In the genomic region with DNA sequence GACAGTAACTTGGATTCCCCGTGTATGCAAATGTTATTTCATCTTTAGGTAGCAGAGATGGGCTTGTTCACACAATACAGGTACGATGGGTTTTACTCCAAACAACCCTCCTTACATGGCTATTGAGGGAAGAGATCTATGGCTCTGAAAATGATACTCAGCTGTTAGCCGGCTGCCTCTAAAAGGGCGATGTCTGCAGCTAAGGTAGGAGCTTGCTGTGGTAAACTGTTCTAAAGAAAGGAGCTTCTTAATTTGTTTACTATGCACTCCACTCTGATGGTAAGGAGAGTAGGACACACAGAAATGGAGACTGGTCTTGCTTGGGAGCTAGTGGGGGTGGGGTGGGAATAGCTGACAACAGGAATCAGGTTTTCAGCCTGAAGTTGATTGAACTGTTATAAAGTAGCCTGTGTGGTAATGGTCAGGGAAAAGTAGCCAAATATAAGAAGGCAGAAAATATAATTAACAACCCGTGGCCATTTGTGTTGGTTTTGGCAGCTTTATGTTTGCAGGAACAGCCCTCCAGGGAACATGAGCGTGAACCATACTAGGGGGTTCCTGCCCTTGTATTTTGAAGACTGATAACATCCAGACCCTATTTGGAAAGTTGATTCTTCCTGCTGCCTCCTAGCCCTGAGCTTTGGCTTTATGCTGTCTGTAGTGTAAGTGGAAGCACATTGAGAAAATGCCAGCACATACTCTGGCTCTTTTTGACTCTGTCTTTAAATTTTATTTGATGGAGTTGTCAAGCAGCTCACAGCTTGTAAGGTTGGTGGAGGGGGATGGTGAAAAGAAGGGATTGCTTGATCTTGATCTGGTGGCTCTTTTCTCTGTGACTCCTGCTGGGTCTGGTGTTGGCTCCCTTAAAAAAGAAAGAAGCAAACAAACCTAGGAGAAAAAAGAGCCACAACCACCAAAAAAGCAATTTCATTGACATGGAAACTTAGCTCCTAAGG, we compare ENCODE assay signal across 12 cellular contexts.
DNase-seq lines count a peak whose midpoint lies in the region; TF ChIP-seq lines count a peak whose summit lies in the region.
"Had no signal": no experiment of that assay in that cellular context is flagged by ENCODE, and none has a peak within 500 bp of the region (broad histone marks: within the 10 kb centered on the region; RNA-seq: fewer than 3 reads in every experiment).

No MANE protein-coding gene starts in this region.

- H3K4me1 ChIP-seq in HUES48 (ENCODE audit: control insufficient read depth, insufficient read depth, low read length) (peaks cover 51% of the 10 kb centered on the region), neural progenitor cell (peaks cover 48% of the 10 kb centered on the region), vagina (peaks cover 25% of the 10 kb centered on the region)
- H3K4me1 ChIP-seq: BLaER1 had no signal

- POLR2A ChIA-PET in AG04449 (lab: Yijun Ruan, JAX): no interaction called here

- no peaks in the 10 kb centered on the region for H3K36me3 Mint-ChIP-seq in neural progenitor cell

- peak overlapping the region; percentile 4 for H3K27ac Mint-ChIP-seq in neural progenitor cell

- CTCF ChIA-PET in AG04449 (lab: Yijun Ruan, JAX): interaction anchor here (1.0 kb wide), 1 partner anchor 12 kb away, joined by 3 read pairs; no protein-coding TSS in a partner anchor

- H3K4me3 ChIP-seq in AG04449 (ENCODE audit: low read depth, low read length) (peak overlapping the region; percentile 77), HUES48 (ENCODE audit: low read depth, low read length) (peak overlapping the region; percentile 80), coronary artery (peak overlapping the region; percentile 70), neural progenitor cell (peak overlapping the region; percentile 59), vagina (no peak overlapping the region)
- H3K4me3 ChIP-seq: BLaER1 had no signal

- H3K27ac ChIP-seq in HUES48 (ENCODE audit: low read depth, low read length) (peak overlapping the region; percentile 61), coronary artery (peak overlapping the region in 1 of 2 donors; percentile 20), neural progenitor cell (no peak overlapping the region), vagina (no peak overlapping the region)
- H3K27ac ChIP-seq: BLaER1, prostate gland had no signal

- H3K79me2 ChIP-seq in neural progenitor cell (ENCODE audit: low read depth): peaks cover 8% of the 10 kb centered on the region

- H3K9me3 ChIP-seq in HUES48 (ENCODE audit: control insufficient read depth, insufficient read depth, low read length): no peaks in the 10 kb centered on the region
- no peaks in the 10 kb centered on the region for H3K9me3 ChIP-seq in neural progenitor cell (ENCODE audit: low read depth)
- no peaks in the 10 kb centered on the region for H3K9me3 ChIP-seq in vagina
- H3K9me3 ChIP-seq: prostate gland had no signal

- H3K27me3 Mint-ChIP-seq in neural progenitor cell (ENCODE audit: insufficient read depth, low read depth): peaks cover 21% of the 10 kb centered on the region

- intact Hi-C loops in vagina (cut with DNase I): no loop called here

- TF ChIP-seq POLR2A in vagina (IDR thresholded peaks at IDR 0.05): no peak

- DNase-seq in AG04449 (ENCODE audit: low read depth, low spot score) (no peak), coronary artery (ENCODE audit: low spot score) (no peak), neural progenitor cell (ENCODE audit: low spot score) (peak; percentile 20), vagina (ENCODE audit: extremely low spot score in 2 of 2) (no peak), islet precursor cell (no peak), mucosa of gallbladder (ENCODE audit: low spot score) (no peak), NCI-H2227 treated with DMSO at 0.1 percent for 48 hours (lab: John Stamatoyannopoulos, UW) (no peak)
- DNase-seq: activated CD4-positive, alpha-beta T cell treated with anti-CD3 and anti-CD28 coated beads for 48 hours; substantia nigra had no signal

- TF ChIP-seq CTCF in AG04449 (IDR thresholded peaks at IDR 0.05; ENCODE audit: insufficient read depth, low read length, missing control alignments): no peak
- TF ChIP-seq CTCF in coronary artery (IDR thresholded peaks at IDR 0.05): no peak
- TF ChIP-seq CTCF in neural progenitor cell (IDR thresholded peaks at IDR 0.05): no peak
- no peak for TF ChIP-seq CTCF in vagina (IDR thresholded peaks at IDR 0.05)

- no peaks in the 10 kb centered on the region for H3K36me3 ChIP-seq in HUES48 (ENCODE audit: control insufficient read depth, insufficient read depth, low read length)
- H3K36me3 ChIP-seq in neural progenitor cell: no peaks in the 10 kb centered on the region
- no peaks in the 10 kb centered on the region for H3K36me3 ChIP-seq in vagina
- H3K36me3 ChIP-seq: BLaER1, prostate gland had no signal

- H3K27me3 ChIP-seq in HUES48 (ENCODE audit: control insufficient read depth, insufficient read depth, low read length) (peaks cover 63% of the 10 kb centered on the region), neural progenitor cell (peaks cover 95% of the 10 kb centered on the region), vagina (no peaks in the 10 kb centered on the region)
- H3K27me3 ChIP-seq: BLaER1 had no signal

- peak overlapping the region; percentile 97 for H3K4me3 Mint-ChIP-seq in neural progenitor cell

- peaks cover 25% of the 10 kb centered on the region for H3F3A ChIP-seq in neural progenitor cell (ENCODE audit: low read depth)

- H3K9me3 Mint-ChIP-seq in neural progenitor cell: no peaks in the 10 kb centered on the region

- no peak overlapping the region for H2AFZ ChIP-seq in neural progenitor cell (replicated peaks)

- peaks cover 50% of the 10 kb centered on the region for H3K4me1 Mint-ChIP-seq in neural progenitor cell

- H3K9ac ChIP-seq in HUES48 (ENCODE audit: low read depth, low read length) (no peak overlapping the region), neural progenitor cell (no peak overlapping the region)
- H3K9ac ChIP-seq: BLaER1 had no signal

- H3K4me2 ChIP-seq in neural progenitor cell: peak overlapping the region; percentile 93
- H3K4me2 ChIP-seq: BLaER1 had no signal

- H4K20me1 ChIP-seq in neural progenitor cell (ENCODE audit: low read depth): peaks cover 29% of the 10 kb centered on the region
- H4K20me1 ChIP-seq: BLaER1 had no signal

Comparison
In these comparisons a context has a peak if more than half of its experiments do, and no peak if none do; other contexts are left out.
1. H3K4me3 ChIP-seq: peak in AG04449 (single experiment), HUES48 (single experiment), coronary artery (single experiment) and neural progenitor cell (single experiment); none in vagina (0 of 2).